In the genomic region with DNA sequence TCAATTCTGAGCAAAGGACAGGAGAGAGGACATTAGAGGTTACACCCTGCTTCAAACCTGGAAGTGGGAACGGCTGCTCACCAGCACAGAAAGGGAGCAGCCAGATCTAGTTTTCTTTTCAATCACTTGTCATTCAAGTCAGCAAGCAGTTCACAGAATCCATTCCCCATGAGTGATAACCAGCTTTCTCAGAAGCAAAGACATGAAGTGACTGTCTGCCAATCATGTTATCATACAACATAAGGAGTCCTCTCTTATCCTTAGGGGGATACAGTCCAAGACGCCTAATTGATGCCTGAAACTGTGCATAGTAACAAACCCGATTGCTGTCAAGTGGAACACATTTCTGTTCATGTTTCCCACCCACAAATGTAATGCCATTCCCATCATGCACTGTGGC, we compare ENCODE assay signal across 1 cellular context.
TF ChIP-seq lines count a peak whose summit lies in the region.

No MANE protein-coding gene starts in this region.

TF ChIP-seq in WTC11, 78 proteins besides CTCF, POLR2A, EP300 and RAD21:
- TF ChIP-seq, protein P1, sequence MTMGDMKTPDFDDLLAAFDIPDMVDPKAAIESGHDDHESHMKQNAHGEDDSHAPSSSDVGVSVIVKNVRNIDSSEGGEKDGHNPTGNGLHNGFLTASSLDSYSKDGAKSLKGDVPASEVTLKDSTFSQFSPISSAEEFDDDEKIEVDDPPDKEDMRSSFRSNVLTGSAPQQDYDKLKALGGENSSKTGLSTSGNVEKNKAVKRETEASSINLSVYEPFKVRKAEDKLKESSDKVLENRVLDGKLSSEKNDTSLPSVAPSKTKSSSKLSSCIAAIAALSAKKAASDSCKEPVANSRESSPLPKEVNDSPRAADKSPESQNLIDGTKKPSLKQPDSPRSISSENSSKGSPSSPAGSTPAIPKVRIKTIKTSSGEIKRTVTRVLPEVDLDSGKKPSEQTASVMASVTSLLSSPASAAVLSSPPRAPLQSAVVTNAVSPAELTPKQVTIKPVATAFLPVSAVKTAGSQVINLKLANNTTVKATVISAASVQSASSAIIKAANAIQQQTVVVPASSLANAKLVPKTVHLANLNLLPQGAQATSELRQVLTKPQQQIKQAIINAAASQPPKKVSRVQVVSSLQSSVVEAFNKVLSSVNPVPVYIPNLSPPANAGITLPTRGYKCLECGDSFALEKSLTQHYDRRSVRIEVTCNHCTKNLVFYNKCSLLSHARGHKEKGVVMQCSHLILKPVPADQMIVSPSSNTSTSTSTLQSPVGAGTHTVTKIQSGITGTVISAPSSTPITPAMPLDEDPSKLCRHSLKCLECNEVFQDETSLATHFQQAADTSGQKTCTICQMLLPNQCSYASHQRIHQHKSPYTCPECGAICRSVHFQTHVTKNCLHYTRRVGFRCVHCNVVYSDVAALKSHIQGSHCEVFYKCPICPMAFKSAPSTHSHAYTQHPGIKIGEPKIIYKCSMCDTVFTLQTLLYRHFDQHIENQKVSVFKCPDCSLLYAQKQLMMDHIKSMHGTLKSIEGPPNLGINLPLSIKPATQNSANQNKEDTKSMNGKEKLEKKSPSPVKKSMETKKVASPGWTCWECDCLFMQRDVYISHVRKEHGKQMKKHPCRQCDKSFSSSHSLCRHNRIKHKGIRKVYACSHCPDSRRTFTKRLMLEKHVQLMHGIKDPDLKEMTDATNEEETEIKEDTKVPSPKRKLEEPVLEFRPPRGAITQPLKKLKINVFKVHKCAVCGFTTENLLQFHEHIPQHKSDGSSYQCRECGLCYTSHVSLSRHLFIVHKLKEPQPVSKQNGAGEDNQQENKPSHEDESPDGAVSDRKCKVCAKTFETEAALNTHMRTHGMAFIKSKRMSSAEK (CRISPR knock-in tag; IDR thresholded peaks at IDR 0.05; ENCODE audit: borderline replicate concordance): no peak
- no peak for TF ChIP-seq JAZF1 (CRISPR knock-in tag; IDR thresholded peaks at IDR 0.05)
- no peak for TF ChIP-seq ZNF416 (CRISPR knock-in tag; IDR thresholded peaks at IDR 0.05)
- no peak for TF ChIP-seq CBFB (CRISPR knock-in tag; IDR thresholded peaks at IDR 0.05; ENCODE audit: low read depth)
- TF ChIP-seq, protein P2, sequence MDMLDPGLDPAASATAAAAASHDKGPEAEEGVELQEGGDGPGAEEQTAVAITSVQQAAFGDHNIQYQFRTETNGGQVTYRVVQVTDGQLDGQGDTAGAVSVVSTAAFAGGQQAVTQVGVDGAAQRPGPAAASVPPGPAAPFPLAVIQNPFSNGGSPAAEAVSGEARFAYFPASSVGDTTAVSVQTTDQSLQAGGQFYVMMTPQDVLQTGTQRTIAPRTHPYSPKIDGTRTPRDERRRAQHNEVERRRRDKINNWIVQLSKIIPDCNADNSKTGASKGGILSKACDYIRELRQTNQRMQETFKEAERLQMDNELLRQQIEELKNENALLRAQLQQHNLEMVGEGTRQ (CRISPR knock-in tag; IDR thresholded peaks at IDR 0.05): no peak
- TF ChIP-seq FOXJ3 (CRISPR knock-in tag; IDR thresholded peaks at IDR 0.05; ENCODE audit: borderline replicate concordance): no peak
- TF ChIP-seq, protein P3, sequence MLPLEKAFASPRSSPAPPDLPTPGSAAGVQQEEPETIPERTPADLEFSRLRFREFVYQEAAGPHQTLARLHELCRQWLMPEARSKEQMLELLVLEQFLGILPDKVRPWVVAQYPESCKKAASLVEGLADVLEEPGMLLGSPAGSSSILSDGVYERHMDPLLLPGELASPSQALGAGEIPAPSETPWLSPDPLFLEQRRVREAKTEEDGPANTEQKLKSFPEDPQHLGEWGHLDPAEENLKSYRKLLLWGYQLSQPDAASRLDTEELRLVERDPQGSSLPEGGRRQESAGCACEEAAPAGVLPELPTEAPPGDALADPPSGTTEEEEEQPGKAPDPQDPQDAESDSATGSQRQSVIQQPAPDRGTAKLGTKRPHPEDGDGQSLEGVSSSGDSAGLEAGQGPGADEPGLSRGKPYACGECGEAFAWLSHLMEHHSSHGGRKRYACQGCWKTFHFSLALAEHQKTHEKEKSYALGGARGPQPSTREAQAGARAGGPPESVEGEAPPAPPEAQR (CRISPR knock-in tag; IDR thresholded peaks at IDR 0.05): no peak
- TF ChIP-seq ELF4 (CRISPR knock-in tag; IDR thresholded peaks at IDR 0.05; ENCODE audit: low read depth): no peak
- no peak for TF ChIP-seq TEAD1 (CRISPR knock-in tag; IDR thresholded peaks at IDR 0.05)
- TF ChIP-seq, protein P4, sequence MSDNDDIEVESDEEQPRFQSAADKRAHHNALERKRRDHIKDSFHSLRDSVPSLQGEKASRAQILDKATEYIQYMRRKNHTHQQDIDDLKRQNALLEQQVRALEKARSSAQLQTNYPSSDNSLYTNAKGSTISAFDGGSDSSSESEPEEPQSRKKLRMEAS (CRISPR knock-in tag; IDR thresholded peaks at IDR 0.05): no peak
